Comparison of ENCODE assay signal across 17 cellular contexts in genomic region chr1:245996806-245997205, GRCh38.
"Had no signal": no experiment of that assay in that cellular context is flagged by ENCODE, and none has a peak within 500 bp of the region (broad histone marks: within the 10 kb centered on the region; RNA-seq: fewer than 3 reads in every experiment).

No MANE protein-coding gene starts in this region.

- H3K9me3 Mint-ChIP-seq: activated CD4-positive, alpha-beta T cell treated with anti-CD3 and anti-CD28 coated beads, Interleukin-2, amount 10 ng/mL, durations not matched to agents 24 days and 14 days; activated CD8-positive, alpha-beta T cell treated with anti-CD3 and anti-CD28 coated beads for 36 hours; activated naive CD4-positive, alpha-beta T cell treated with anti-CD3 and anti-CD28 coated beads, Interleukin-2, amount 50 U/mL, for 72 hours; activated T-cell treated with anti-CD3 and anti-CD28 coated beads, Interleukin-2, amount 50 U/mL, for 4 hours; activated T-helper 17 cell treated with anti-CD3 and anti-CD28 coated beads, Interleukin-2, amount 50 U/mL, for 72 hours; naive B cell; T-helper 2 cell treated with Interferon-gamma antibody and Interleukin-4, amounts not matched to agents 5 μg/mL and 100 μg/mL, for 36 hours had no signal

- DNase-seq: activated CD4-positive, alpha-beta T cell treated with anti-CD3 and anti-CD28 coated beads, Interleukin-2, amount 10 ng/mL, durations not matched to agents 24 days and 14 days; activated CD8-positive, alpha-beta T cell treated with anti-CD3 and anti-CD28 coated beads for 36 hours; activated T-cell treated with anti-CD3 and anti-CD28 coated beads, Interleukin-2, amount 50 U/mL, for 4 hours; central memory CD4-positive, alpha-beta T cell; head of caudate nucleus; hippocampal formation; left colon; naive B cell; nucleus accumbens; stimulated activated naive CD4-positive, alpha-beta T cell; T-helper 1 cell; transverse colon had no signal

- H3K36me3 Mint-ChIP-seq: activated naive CD4-positive, alpha-beta T cell treated with anti-CD3 and anti-CD28 coated beads, Interleukin-2, amount 50 U/mL, for 72 hours; naive B cell had no signal

- H3K4me3 Mint-ChIP-seq: activated CD4-positive, alpha-beta T cell treated with anti-CD3 and anti-CD28 coated beads, Interleukin-2, amount 10 ng/mL, durations not matched to agents 24 days and 14 days; activated CD8-positive, alpha-beta T cell treated with anti-CD3 and anti-CD28 coated beads for 36 hours; activated T-cell treated with anti-CD3 and anti-CD28 coated beads, Interleukin-2, amount 50 U/mL, for 4 hours; activated T-helper 17 cell treated with anti-CD3 and anti-CD28 coated beads, Interleukin-2, amount 50 U/mL, for 72 hours; mesothelial cell of epicardium; naive B cell; T-helper 2 cell treated with Interferon-gamma antibody and Interleukin-4, amounts not matched to agents 5 μg/mL and 100 μg/mL, for 36 hours had no signal

- H3K27ac Mint-ChIP-seq: activated CD4-positive, alpha-beta T cell treated with anti-CD3 and anti-CD28 coated beads, Interleukin-2, amount 10 ng/mL, durations not matched to agents 24 days and 14 days; activated CD8-positive, alpha-beta T cell treated with anti-CD3 and anti-CD28 coated beads for 36 hours; activated T-helper 17 cell treated with anti-CD3 and anti-CD28 coated beads, Interleukin-2, amount 50 U/mL, for 72 hours; T-helper 2 cell treated with Interferon-gamma antibody and Interleukin-4, amounts not matched to agents 5 μg/mL and 100 μg/mL, for 36 hours had no signal

- H3K4me1 Mint-ChIP-seq: activated CD4-positive, alpha-beta T cell treated with anti-CD3 and anti-CD28 coated beads, Interleukin-2, amount 10 ng/mL, durations not matched to agents 24 days and 14 days; activated T-helper 17 cell treated with anti-CD3 and anti-CD28 coated beads, Interleukin-2, amount 50 U/mL, for 72 hours had no signal

- ATAC-seq: activated CD8-positive, alpha-beta T cell treated with anti-CD3 and anti-CD28 coated beads for 36 hours; activated naive CD4-positive, alpha-beta T cell treated with anti-CD3 and anti-CD28 coated beads, Interleukin-2, amount 50 U/mL, for 72 hours; activated T-cell treated with anti-CD3 and anti-CD28 coated beads, Interleukin-2, amount 50 U/mL, for 4 hours; activated T-helper 17 cell treated with anti-CD3 and anti-CD28 coated beads, Interleukin-2, amount 50 U/mL, for 72 hours; gastroesophageal sphincter; left colon had no signal

- H3K27me3 Mint-ChIP-seq: activated CD4-positive, alpha-beta T cell treated with anti-CD3 and anti-CD28 coated beads, Interleukin-2, amount 10 ng/mL, durations not matched to agents 24 days and 14 days; activated CD8-positive, alpha-beta T cell treated with anti-CD3 and anti-CD28 coated beads for 36 hours; activated T-helper 17 cell treated with anti-CD3 and anti-CD28 coated beads, Interleukin-2, amount 50 U/mL, for 72 hours; naive B cell had no signal
